8 cellular contexts compared by ENCODE assay signal in the genomic region with DNA sequence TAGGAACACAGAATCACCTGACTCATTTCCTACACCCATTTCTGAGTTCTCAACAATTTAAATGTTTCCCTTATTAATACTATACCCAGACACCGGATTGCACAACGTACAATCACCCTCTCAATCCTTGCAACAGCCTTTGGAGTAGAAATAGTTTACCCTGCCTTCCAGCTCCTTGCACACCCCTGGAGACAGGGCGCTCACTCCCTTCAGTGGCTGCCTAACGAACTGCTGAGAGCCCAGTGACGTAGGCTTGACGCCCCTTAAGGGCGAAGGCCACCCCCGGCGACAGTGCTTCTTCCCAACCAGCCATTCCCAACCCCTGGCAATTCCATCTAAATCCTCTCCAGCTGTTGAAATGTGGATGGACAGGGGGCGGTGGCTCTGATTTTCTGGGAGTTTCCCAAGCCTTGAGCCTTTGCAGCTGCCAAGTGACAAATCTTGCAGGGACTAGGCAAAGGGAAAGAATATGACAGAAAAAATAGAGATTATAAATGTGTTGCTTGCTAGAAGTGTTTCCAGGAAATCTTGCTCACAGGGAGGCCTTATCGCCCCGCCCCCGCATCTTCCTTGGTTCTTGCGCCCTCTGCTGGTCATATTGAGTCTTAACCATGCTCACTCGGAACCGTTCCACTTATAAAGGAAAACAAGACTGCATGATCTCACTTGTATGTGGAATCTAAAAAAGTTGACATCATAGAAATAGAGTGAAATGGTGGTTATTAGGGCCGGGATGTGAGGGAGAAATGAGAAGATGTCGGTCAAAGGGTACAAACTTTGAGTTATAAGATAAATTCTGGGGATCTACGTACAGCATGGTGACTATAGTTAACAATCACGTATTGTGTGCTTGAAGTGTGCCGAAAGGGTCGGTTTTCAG. TPM values are rescaled to one million over a fixed set of nuclear protein-coding genes. Genes with fewer than 3 reads are reported as not detected.
A peak's percentile ranks its signal among the peaks of the same experiment; 100 is the strongest.
DNase-seq lines count a peak whose midpoint lies in the region; ATAC-seq and TF ChIP-seq lines count a peak whose summit lies in the region.

No MANE protein-coding gene starts in this region.

- H3K27ac Mint-ChIP-seq in activated T-helper 2 cell treated with anti-CD3 and anti-CD28 coated beads, Interferon-gamma antibody, Interleukin-2, Interleukin-4, amounts not matched to agents 10 μg/mL and 5 μg/mL and 100 μg/mL, durations not matched to agents 14 hours and 24 hours and 36 hours: peak overlapping the region; percentile 15

- TF ChIP-seq EP300 in suprapubic skin (IDR thresholded peaks at IDR 0.05): no peak

- DNase-seq in GM04503 (ENCODE audit: low read depth) (peak; percentile 25), MG63 (peak; percentile 60), SHP77 (lab: John Stamatoyannopoulos, UW) (peak; percentile 66 to 71), fibroblast of villous mesenchyme (ENCODE audit: low read depth) (peak; percentile 84), occipital lobe (lab: John Stamatoyannopoulos, UW) (peak; percentile 42), suprapubic skin (ENCODE audit: low spot score in 2 of 2) (peak; percentile 83 to 86)
- peak; percentile 72 for DNase-seq in activated T-helper 2 cell treated with anti-CD3 and anti-CD28 coated beads, Interferon-gamma antibody, Interleukin-2, Interleukin-4, amounts not matched to agents 10 μg/mL and 5 μg/mL and 100 μg/mL, durations not matched to agents 14 hours and 24 hours and 36 hours (ENCODE audit: low spot score)

- H3K36me3 ChIP-seq in MG63 (no peaks in the 10 kb centered on the region), suprapubic skin (no peaks in the 10 kb centered on the region)

- intact Hi-C loops in activated T-helper 2 cell treated with anti-CD3 and anti-CD28 coated beads, Interferon-gamma antibody, Interleukin-2, Interleukin-4, amounts not matched to agents 10 μg/mL and 5 μg/mL and 100 μg/mL, durations not matched to agents 14 hours and 24 hours and 36 hours (cut with micrococcal nuclease): loop anchor here (1.0 to 10.0 kb wide), 3 partner anchors 136 to 808 kb away; no protein-coding TSS in a partner anchor

- TF ChIP-seq CTCF in fibroblast of villous mesenchyme (IDR thresholded peaks at IDR 0.05; ENCODE audit: insufficient read depth, low read depth, low read length): peak; percentile 82
- TF ChIP-seq CTCF in suprapubic skin (IDR thresholded peaks at IDR 0.05): peak; percentile 77 to 80

- H3K27ac ChIP-seq in suprapubic skin: no peak overlapping the region

- H3K4me1 Mint-ChIP-seq in activated T-helper 2 cell treated with anti-CD3 and anti-CD28 coated beads, Interferon-gamma antibody, Interleukin-2, Interleukin-4, amounts not matched to agents 10 μg/mL and 5 μg/mL and 100 μg/mL, durations not matched to agents 14 hours and 24 hours and 36 hours (ENCODE audit: low read depth): peaks cover 27% of the 10 kb centered on the region

- no peak for TF ChIP-seq POLR2A in suprapubic skin (IDR thresholded peaks at IDR 0.05)

- peaks cover 5% of the 10 kb centered on the region for H3K36me3 Mint-ChIP-seq in activated T-helper 2 cell treated with anti-CD3 and anti-CD28 coated beads, Interferon-gamma antibody, Interleukin-2, Interleukin-4, amounts not matched to agents 10 μg/mL and 5 μg/mL and 100 μg/mL, durations not matched to agents 14 hours and 24 hours and 36 hours (ENCODE audit: low read depth)

- H3K27me3 ChIP-seq in MG63: no peaks in the 10 kb centered on the region
- peaks cover 42% of the 10 kb centered on the region for H3K27me3 ChIP-seq in suprapubic skin

- WGBS in suprapubic skin: 18% methylated on average over 22 of the region's 22 CpGs

- peaks cover 35% of the 10 kb centered on the region for H3K4me1 ChIP-seq in suprapubic skin

- H3K27me3 Mint-ChIP-seq in activated T-helper 2 cell treated with anti-CD3 and anti-CD28 coated beads, Interferon-gamma antibody, Interleukin-2, Interleukin-4, amounts not matched to agents 10 μg/mL and 5 μg/mL and 100 μg/mL, durations not matched to agents 14 hours and 24 hours and 36 hours (ENCODE audit: low read depth): peaks cover 41% of the 10 kb centered on the region

- no peak overlapping the region for H3K4me3 Mint-ChIP-seq in activated T-helper 2 cell treated with anti-CD3 and anti-CD28 coated beads, Interferon-gamma antibody, Interleukin-2, Interleukin-4, amounts not matched to agents 10 μg/mL and 5 μg/mL and 100 μg/mL, durations not matched to agents 14 hours and 24 hours and 36 hours (ENCODE audit: low read depth)

- H3K9me3 Mint-ChIP-seq in activated T-helper 2 cell treated with anti-CD3 and anti-CD28 coated beads, Interferon-gamma antibody, Interleukin-2, Interleukin-4, amounts not matched to agents 10 μg/mL and 5 μg/mL and 100 μg/mL, durations not matched to agents 14 hours and 24 hours and 36 hours: no peaks in the 10 kb centered on the region

- H3K4me3 ChIP-seq in MG63 (no peak overlapping the region), fibroblast of villous mesenchyme (ENCODE audit: low read depth, low read length) (no peak overlapping the region), suprapubic skin (no peak overlapping the region)

- no peak for ATAC-seq in GM19467 (IDR thresholded peaks at IDR 0.05; ENCODE audit: unreplicated experiment)

- H3K9me3 ChIP-seq in MG63 (no peaks in the 10 kb centered on the region), suprapubic skin (no peaks in the 10 kb centered on the region)

RNA-seq across cellular contexts. Expression of gene BARX1, which starts 7.6 kb away (rescaled TPM):
- total RNA-seq in MG63 (2014; rRNA removed; shearing (Covaris generic); ENCODE audit: low replicate concordance): 170 and 176 TPM in 2 replicates
- 0.52 and 0.83 TPM in 2 replicates for total RNA-seq in activated T-helper 2 cell treated with anti-CD3 and anti-CD28 coated beads, Interferon-gamma antibody, Interleukin-2, Interleukin-4, amounts not matched to agents 10 μg/mL and 5 μg/mL and 100 μg/mL, durations not matched to agents 14 hours and 24 hours and 36 hours
- total RNA-seq in fibroblast of villous mesenchyme (not detected in 2 replicates), occipital lobe (not detected), suprapubic skin (not detected)

Comparison
In these comparisons a context has a peak if more than half of its experiments do, and no peak if none do; other contexts are left out.
1. DNase-seq: peak in every context shown above with its lines; median percentile 84 in suprapubic skin; 84 in fibroblast of villous mesenchyme; 72 in activated T-helper 2 cell treated with anti-CD3 and anti-CD28 coated beads, Interferon-gamma antibody, Interleukin-2, Interleukin-4, amounts not matched to agents 10 μg/mL and 5 μg/mL and 100 μg/mL, durations not matched to agents 14 hours and 24 hours and 36 hours; 68 in SHP77; 60 in MG63; 42 in occipital lobe; 25 in GM04503.
2. RNA of gene BARX1, which starts 7.6 kb away (total RNA-seq): 170 to 176 TPM in MG63; 0.52 to 0.83 TPM in activated T-helper 2 cell treated with anti-CD3 and anti-CD28 coated beads, Interferon-gamma antibody, Interleukin-2, Interleukin-4, amounts not matched to agents 10 μg/mL and 5 μg/mL and 100 μg/mL, durations not matched to agents 14 hours and 24 hours and 36 hours, not detected in fibroblast of villous mesenchyme, not detected in occipital lobe (single experiment) and not detected in suprapubic skin; every median in the first group is over 10 times any median in the second.